ENCODE assay signal across 24 cellular contexts in the genomic region with DNA sequence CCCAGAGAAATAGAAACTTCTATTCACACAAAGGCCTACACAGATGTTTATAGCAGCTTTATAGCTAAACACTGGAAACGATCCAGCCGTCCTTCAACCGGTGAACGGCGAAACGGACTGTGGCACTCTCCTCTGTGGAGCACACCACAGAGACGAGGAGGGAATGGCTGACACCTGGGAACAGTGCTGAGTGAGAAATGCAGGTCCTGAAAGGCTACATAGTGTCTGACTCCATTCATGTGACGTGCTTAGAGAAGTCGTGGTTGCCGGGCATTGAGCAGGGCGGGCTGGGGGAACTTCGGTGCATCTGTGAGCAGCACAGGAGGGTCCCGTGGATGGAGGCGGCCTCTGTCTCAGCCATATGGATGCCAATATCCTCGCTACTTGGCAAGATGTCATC. TPM values are rescaled to one million over a fixed set of nuclear protein-coding genes. Genes with fewer than 3 reads are reported as not detected.
DNase-seq lines count a peak whose midpoint lies in the region; ATAC-seq and TF ChIP-seq lines count a peak whose summit lies in the region.
"Had no signal": no experiment of that assay in that cellular context is flagged by ENCODE, and none has a peak within 500 bp of the region (broad histone marks: within the 10 kb centered on the region; RNA-seq: fewer than 3 reads in every experiment).

No MANE protein-coding gene starts in this region.

- H3K27ac ChIP-seq in lower lobe of right lung (no peak overlapping the region), upper lobe of right lung (no peak overlapping the region)
- H3K27ac ChIP-seq: BLaER1 treated with 17β-estradiol and CSF1 and Interleukin-3, amounts not matched to agents 10 nM and 100 nM; brain microvascular endothelial cell; esophagus muscularis mucosa; parathyroid adenoma; SJSA1 had no signal

- ATAC-seq in WTC11: no peak
- no peak for ATAC-seq in lower lobe of right lung
- no peak for ATAC-seq in upper lobe of right lung
- no peak for ATAC-seq in HG02610 (IDR thresholded peaks at IDR 0.05; ENCODE audit: unreplicated experiment)

- H3K4me1 Mint-ChIP-seq in activated naive CD4-positive, alpha-beta T cell treated with anti-CD3 and anti-CD28 coated beads for 36 hours (ENCODE audit: low read depth): no peaks in the 10 kb centered on the region
- H3K4me1 Mint-ChIP-seq in WTC11: no peaks in the 10 kb centered on the region
- H3K4me1 Mint-ChIP-seq: activated CD4-positive, alpha-beta T cell treated with anti-CD3 and anti-CD28 coated beads, Interleukin-2, amount 10 ng/mL, durations not matched to agents 24 days and 14 days; immature natural killer cell had no signal

- H3K9me3 ChIP-seq in lower lobe of right lung (peaks cover 14% of the 10 kb centered on the region), upper lobe of right lung (no peaks in the 10 kb centered on the region)

- no peaks in the 10 kb centered on the region for H3K27me3 ChIP-seq in lower lobe of right lung (ENCODE audit: low read depth)
- H3K27me3 ChIP-seq in upper lobe of right lung: no peaks in the 10 kb centered on the region
- H3K27me3 ChIP-seq: BLaER1 treated with 17β-estradiol and CSF1 and Interleukin-3, amounts not matched to agents 10 nM and 100 nM; brain microvascular endothelial cell; esophagus muscularis mucosa had no signal

- DNase-seq in activated naive CD4-positive, alpha-beta T cell treated with anti-CD3 and anti-CD28 coated beads for 36 hours: peak; percentile 0
- no peak for DNase-seq in activated naive CD4-positive, alpha-beta T cell (lab: John Stamatoyannopoulos, UW)
- peak; percentile 6 for DNase-seq in WTC11 (ENCODE audit: low spot score)
- peak; percentile 40 for DNase-seq in lower lobe of right lung
- peak; percentile 40 for DNase-seq in upper lobe of right lung
- no peak for DNase-seq in kidney glomerular epithelial cell (lab: John Stamatoyannopoulos, UW)
- no peak for DNase-seq in COR-L47 (lab: John Stamatoyannopoulos, UW)
- DNase-seq: activated CD4-positive, alpha-beta T cell treated with anti-CD3 and anti-CD28 coated beads, Interleukin-2, amount 10 ng/mL, durations not matched to agents 24 days and 14 days; brain microvascular endothelial cell; HCEC 1CT; hippocampal formation; immature natural killer cell; NCI-H187; NCI-H526; trophoblast cell had no signal

- H3K4me1 ChIP-seq in lower lobe of right lung: no peaks in the 10 kb centered on the region
- H3K4me1 ChIP-seq in upper lobe of right lung: no peaks in the 10 kb centered on the region
- H3K4me1 ChIP-seq: esophagus muscularis mucosa, parathyroid adenoma, SJSA1 had no signal

- POLR2A ChIA-PET in WTC11 (lab: Charles Lee): no interaction called here

- intact Hi-C loops in activated naive CD4-positive, alpha-beta T cell treated with anti-CD3 and anti-CD28 coated beads for 36 hours (cut with micrococcal nuclease): no loop called here
- intact Hi-C loops in lower lobe of right lung (cut with DNase I): no loop called here
- intact Hi-C loops in upper lobe of right lung (cut with DNase I): no loop called here

- CTCF ChIA-PET in activated naive CD4-positive, alpha-beta T cell treated with anti-CD3 and anti-CD28 coated beads for 36 hours (lab: Charles Lee): no interaction called here
- CTCF ChIA-PET in WTC11 (lab: Charles Lee): no interaction called here

- H3K27me3 Mint-ChIP-seq in activated naive CD4-positive, alpha-beta T cell treated with anti-CD3 and anti-CD28 coated beads for 36 hours (ENCODE audit: low read depth): no peaks in the 10 kb centered on the region
- H3K27me3 Mint-ChIP-seq in WTC11 (ENCODE audit: low read depth): no peaks in the 10 kb centered on the region; the same call in 1 of the 2 replicates

- H3K4me3 Mint-ChIP-seq in activated naive CD4-positive, alpha-beta T cell treated with anti-CD3 and anti-CD28 coated beads for 36 hours: no peak overlapping the region
- no peak overlapping the region for H3K4me3 Mint-ChIP-seq in WTC11
- H3K4me3 Mint-ChIP-seq: activated CD4-positive, alpha-beta T cell treated with anti-CD3 and anti-CD28 coated beads, Interleukin-2, amount 10 ng/mL, durations not matched to agents 24 days and 14 days; immature natural killer cell had no signal

- H3K27ac Mint-ChIP-seq in activated naive CD4-positive, alpha-beta T cell treated with anti-CD3 and anti-CD28 coated beads for 36 hours: no peak overlapping the region
- no peak overlapping the region for H3K27ac Mint-ChIP-seq in WTC11
- H3K27ac Mint-ChIP-seq: activated CD4-positive, alpha-beta T cell treated with anti-CD3 and anti-CD28 coated beads, Interleukin-2, amount 10 ng/mL, durations not matched to agents 24 days and 14 days; immature natural killer cell had no signal

- H3K9me3 Mint-ChIP-seq in activated naive CD4-positive, alpha-beta T cell treated with anti-CD3 and anti-CD28 coated beads for 36 hours: peaks cover 11% of the 10 kb centered on the region
- peaks cover 20% of the 10 kb centered on the region for H3K9me3 Mint-ChIP-seq in WTC11

- H3K36me3 Mint-ChIP-seq in activated naive CD4-positive, alpha-beta T cell treated with anti-CD3 and anti-CD28 coated beads for 36 hours (ENCODE audit: low read depth): no peaks in the 10 kb centered on the region
- no peaks in the 10 kb centered on the region for H3K36me3 Mint-ChIP-seq in WTC11

- TF ChIP-seq CTCF in WTC11 (IDR thresholded peaks at IDR 0.05) (no peak), lower lobe of right lung (IDR thresholded peaks at IDR 0.05) (no peak), upper lobe of right lung (IDR thresholded peaks at IDR 0.05) (no peak)

- H3K36me3 ChIP-seq in lower lobe of right lung (no peaks in the 10 kb centered on the region), upper lobe of right lung (no peaks in the 10 kb centered on the region)
- H3K36me3 ChIP-seq: BLaER1 treated with 17β-estradiol and CSF1 and Interleukin-3, amounts not matched to agents 10 nM and 100 nM; brain microvascular endothelial cell; esophagus muscularis mucosa; SJSA1 had no signal

- H3K4me3 ChIP-seq in lower lobe of right lung: no peak overlapping the region
- no peak overlapping the region for H3K4me3 ChIP-seq in upper lobe of right lung
- H3K4me3 ChIP-seq: BLaER1 treated with 17β-estradiol and CSF1 and Interleukin-3, amounts not matched to agents 10 nM and 100 nM; esophagus muscularis mucosa; SJSA1 had no signal

TF ChIP-seq in WTC11, 78 proteins besides CTCF, POLR2A, EP300 and RAD21 (continues in another document):
- TF ChIP-seq, protein P1, sequence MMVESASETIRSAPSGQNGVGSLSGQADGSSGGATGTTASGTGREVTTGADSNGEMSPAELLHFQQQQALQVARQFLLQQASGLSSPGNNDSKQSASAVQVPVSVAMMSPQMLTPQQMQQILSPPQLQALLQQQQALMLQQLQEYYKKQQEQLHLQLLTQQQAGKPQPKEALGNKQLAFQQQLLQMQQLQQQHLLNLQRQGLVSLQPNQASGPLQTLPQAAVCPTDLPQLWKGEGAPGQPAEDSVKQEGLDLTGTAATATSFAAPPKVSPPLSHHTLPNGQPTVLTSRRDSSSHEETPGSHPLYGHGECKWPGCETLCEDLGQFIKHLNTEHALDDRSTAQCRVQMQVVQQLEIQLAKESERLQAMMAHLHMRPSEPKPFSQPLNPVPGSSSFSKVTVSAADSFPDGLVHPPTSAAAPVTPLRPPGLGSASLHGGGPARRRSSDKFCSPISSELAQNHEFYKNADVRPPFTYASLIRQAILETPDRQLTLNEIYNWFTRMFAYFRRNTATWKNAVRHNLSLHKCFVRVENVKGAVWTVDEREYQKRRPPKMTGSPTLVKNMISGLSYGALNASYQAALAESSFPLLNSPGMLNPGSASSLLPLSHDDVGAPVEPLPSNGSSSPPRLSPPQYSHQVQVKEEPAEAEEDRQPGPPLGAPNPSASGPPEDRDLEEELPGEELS (CRISPR knock-in tag; IDR thresholded peaks at IDR 0.05): no peak
- no peak for TF ChIP-seq NFATC4 (CRISPR knock-in tag; IDR thresholded peaks at IDR 0.05)
- no peak for TF ChIP-seq STAT6 (CRISPR knock-in tag; conservative IDR thresholded peaks at IDR 0.05; ENCODE audit: low read depth)
- TF ChIP-seq, protein P2, sequence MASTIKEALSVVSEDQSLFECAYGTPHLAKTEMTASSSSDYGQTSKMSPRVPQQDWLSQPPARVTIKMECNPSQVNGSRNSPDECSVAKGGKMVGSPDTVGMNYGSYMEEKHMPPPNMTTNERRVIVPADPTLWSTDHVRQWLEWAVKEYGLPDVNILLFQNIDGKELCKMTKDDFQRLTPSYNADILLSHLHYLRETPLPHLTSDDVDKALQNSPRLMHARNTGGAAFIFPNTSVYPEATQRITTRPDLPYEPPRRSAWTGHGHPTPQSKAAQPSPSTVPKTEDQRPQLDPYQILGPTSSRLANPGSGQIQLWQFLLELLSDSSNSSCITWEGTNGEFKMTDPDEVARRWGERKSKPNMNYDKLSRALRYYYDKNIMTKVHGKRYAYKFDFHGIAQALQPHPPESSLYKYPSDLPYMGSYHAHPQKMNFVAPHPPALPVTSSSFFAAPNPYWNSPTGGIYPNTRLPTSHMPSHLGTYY (CRISPR knock-in tag; IDR thresholded peaks at IDR 0.05): no peak
- no peak for TF ChIP-seq ATF3 (CRISPR knock-in tag; conservative IDR thresholded peaks at IDR 0.05)

RNA-seq across cellular contexts. Expression of gene GRK1, which starts 3.1 kb away (rescaled TPM):
- under 1 TPM in 1 of 2 experiments, not detected in 1; 0.10 TPM for total RNA-seq in activated naive CD4-positive, alpha-beta T cell treated with anti-CD3 and anti-CD28 coated beads for 36 hours
- total RNA-seq in WTC11 (2021): 0.11 to 0.21 TPM (median 0.17 TPM) in 3 replicates
- not detected for total RNA-seq in lower lobe of right lung
- 0.09 TPM for total RNA-seq in upper lobe of right lung
- total RNA-seq: LHCN-M2 had no signal

RNA-seq across cellular contexts. Expression of gene ATP4B, which starts 5.9 kb away (rescaled TPM):
- total RNA-seq in activated naive CD4-positive, alpha-beta T cell treated with anti-CD3 and anti-CD28 coated beads for 36 hours: not detected
- not detected in 3 replicates for total RNA-seq in WTC11 (2021)
- not detected for total RNA-seq in lower lobe of right lung
- total RNA-seq in upper lobe of right lung: not detected
- total RNA-seq: activated CD4-positive, alpha-beta T cell treated with anti-CD3 and anti-CD28 coated beads, Interleukin-2, amount 10 ng/mL, durations not matched to agents 24 days and 14 days; esophagus muscularis mucosa; frontal cortex; LHCN-M2; liver; SJSA1; T-helper 1 cell treated with Interleukin-12 subunit alpha and Interleukin-12 subunit beta and Interleukin-4 antibody, amounts not matched to agents 30 ng/mL and 1 ng/mL, for 36 hours had no signal

Comparison
In these comparisons a context has a peak if more than half of its experiments do, and no peak if none do; other contexts are left out.
1. DNase-seq: peak in activated naive CD4-positive, alpha-beta T cell treated with anti-CD3 and anti-CD28 coated beads for 36 hours (single experiment), WTC11 (single experiment), lower lobe of right lung (single experiment) and upper lobe of right lung (single experiment); none in activated naive CD4-positive, alpha-beta T cell (0 of 4), kidney glomerular epithelial cell (single experiment) and COR-L47 (single experiment).